Comparison of ENCODE assay signal across 10 cellular contexts in genomic region chr7:130891254-130892094, GRCh38.
DNase-seq lines count a peak whose midpoint lies in the region; ATAC-seq and TF ChIP-seq lines count a peak whose summit lies in the region.
"Had no signal": no experiment of that assay in that cellular context is flagged by ENCODE, and none has a peak within 500 bp of the region (broad histone marks: within the 10 kb centered on the region; RNA-seq: fewer than 3 reads in every experiment).

No MANE protein-coding gene starts in this region.

- H3K27me3 ChIP-seq in A673 (replicated peaks; ENCODE audit: insufficient read depth, low read depth, low read length, poor library complexity) = no peaks in the 10 kb centered on the region
- H3K27me3 ChIP-seq in colonic mucosa = no peaks in the 10 kb centered on the region
- H3K27me3 ChIP-seq in muscle layer of duodenum (ENCODE audit: low read depth, low read length) = no peaks in the 10 kb centered on the region

- intact Hi-C loops in A673 (cut with micrococcal nuclease; ENCODE audit: unreplicated experiment) (no loop called here), colonic mucosa (cut with DNase I) (no loop called here)

- peak overlapping the region; percentile 74 for H3K27ac ChIP-seq in A673 (ENCODE audit: low read depth, low read length, poor library complexity, severe bottlenecking)
- peak overlapping the region; percentile 2 for H3K27ac ChIP-seq in colonic mucosa
- H3K27ac ChIP-seq in muscle layer of duodenum (ENCODE audit: low read length) = peak overlapping the region; percentile 89

- peak overlapping the region in 1 of 2 donors; percentile 39 for H3K9ac ChIP-seq in colonic mucosa (ENCODE audit: low read depth in 2 of 2, low read length in 2 of 2)

- ATAC-seq in GM18517 (IDR thresholded peaks at IDR 0.05; ENCODE audit: unreplicated experiment) = no peak
- no peak for ATAC-seq in HG03039 (IDR thresholded peaks at IDR 0.05; ENCODE audit: unreplicated experiment)

- H3K4me3 ChIP-seq in A673 (ENCODE audit: low read depth, low read length, poor library complexity, severe bottlenecking) (no peak overlapping the region), colonic mucosa (no peak overlapping the region), muscle layer of duodenum (ENCODE audit: low read depth in 1 of 2, low read length in 2 of 2) (no peak overlapping the region)

- peak; percentile 84 for DNase-seq in A673 (ENCODE audit: low spot score)
- DNase-seq in NCI-H226 = peak; percentile 91
- no peak for DNase-seq in colonic mucosa
- DNase-seq in DMS79 (lab: John Stamatoyannopoulos, UW) = no peak
- no peak for DNase-seq in KG1 (lab: John Stamatoyannopoulos, UW)
- DNase-seq: DND-41, erythroblast had no signal

- no peaks in the 10 kb centered on the region for H3K9me3 ChIP-seq in A673 (ENCODE audit: low read depth, low read length, poor library complexity, severe bottlenecking)
- no peaks in the 10 kb centered on the region for H3K9me3 ChIP-seq in colonic mucosa
- no peaks in the 10 kb centered on the region for H3K9me3 ChIP-seq in muscle layer of duodenum (ENCODE audit: control insufficient read depth in 1 of 2, low read length in 2 of 2)

- peaks cover 87% of the 10 kb centered on the region for H3K4me1 ChIP-seq in A673 (ENCODE audit: insufficient read depth, low read length, poor library complexity, severe bottlenecking)
- peaks cover 11% of the 10 kb centered on the region for H3K4me1 ChIP-seq in colonic mucosa
- peaks cover 5 to 14% of the 10 kb centered on the region in 2 donors for H3K4me1 ChIP-seq in muscle layer of duodenum (ENCODE audit: control insufficient read depth in 1 of 2, insufficient read depth in 2 of 2, low read length in 2 of 2)

- no peak for TF ChIP-seq CTCF in A673 (conservative IDR thresholded peaks at IDR 0.05; ENCODE audit: low read depth, low read length)
- no peak for TF ChIP-seq CTCF in colonic mucosa (IDR thresholded peaks at IDR 0.05)

- CTCF ChIA-PET in A673 (lab: Charles Lee) = no interaction called here

- POLR2A ChIA-PET in A673 (lab: Charles Lee; ENCODE audit: low non-redundant PET) = interaction anchor here (0.6 kb wide), 1 partner anchor 554 kb away, joined by 5 read pairs; no protein-coding TSS in a partner anchor

- no TSS peak for BruUV-seq in A673 (replicated peaks; lab: Mats Ljungman, UMichigan)

- H3K36me3 ChIP-seq in A673 (ENCODE audit: insufficient read depth, low read length, poor library complexity, severe bottlenecking) (peaks cover 73% of the 10 kb centered on the region), colonic mucosa (no peaks in the 10 kb centered on the region), muscle layer of duodenum (ENCODE audit: control insufficient read depth in 1 of 2, insufficient read depth in 2 of 2, low read length in 2 of 2) (peaks cover 16 to 55% of the 10 kb centered on the region in 2 donors)

Comparison
In these comparisons a context has a peak if more than half of its experiments do, and no peak if none do; other contexts are left out.
1. DNase-seq: peak in A673 (single experiment) and NCI-H226 (single experiment); none in colonic mucosa (single experiment), DMS79 (single experiment) and KG1 (single experiment).
2. H3K27ac ChIP-seq: peak in every context shown above with its lines; median percentile 89 in muscle layer of duodenum; 74 in A673; 2 in colonic mucosa.